8 cellular contexts compared by ENCODE assay signal in genomic region chr22:29994941-29995340, GRCh38.
A peak's percentile ranks its signal among the peaks of the same experiment; 100 is the strongest.
DNase-seq lines count a peak whose midpoint lies in the region; ATAC-seq and TF ChIP-seq lines count a peak whose summit lies in the region.
"Had no signal": no experiment of that assay in that cellular context is flagged by ENCODE, and none has a peak within 500 bp of the region (broad histone marks: within the 10 kb centered on the region; RNA-seq: fewer than 3 reads in every experiment).

No MANE protein-coding gene starts in this region.

- H3K79me2 ChIP-seq in GM23338 (replicated peaks; ENCODE audit: insufficient read depth) (no peaks in the 10 kb centered on the region), SK-N-SH (ENCODE audit: insufficient read depth) (no peaks in the 10 kb centered on the region)

- H3K27me3 Mint-ChIP-seq in GM23338 (ENCODE audit: insufficient read depth, low read depth, poor library complexity) = no peaks in the 10 kb centered on the region

- TF ChIP-seq EP300 in SK-N-SH (IDR thresholded peaks at IDR 0.05; ENCODE audit: borderline replicate concordance in 1 of 2, low read depth in 1 of 2, low read length in 1 of 2) = no peak

- no peaks in the 10 kb centered on the region for H3K9me3 ChIP-seq in SK-N-SH
- H3K9me3 ChIP-seq in skeletal muscle satellite cell (replicated peaks; ENCODE audit: low read length) = no peaks in the 10 kb centered on the region
- H3K9me3 ChIP-seq in testis = no peaks in the 10 kb centered on the region

- peaks cover 8% of the 10 kb centered on the region; the same call in 2 of the 3 replicates for H3K36me3 Mint-ChIP-seq in GM23338 (ENCODE audit: low read depth)

- POLR2A ChIA-PET in SK-N-SH (lab: Yijun Ruan, JAX) = no interaction called here

- H3K4me3 ChIP-seq in GM23338 = no peak overlapping the region
- no peak overlapping the region for H3K4me3 ChIP-seq in SK-N-SH (ENCODE audit: low read depth in 2 of 2, low read length in 1 of 2)
- H3K4me3 ChIP-seq in fibroblast of the aortic adventitia (ENCODE audit: low read depth, low read length) = no peak overlapping the region
- no peak overlapping the region for H3K4me3 ChIP-seq in skeletal muscle satellite cell (ENCODE audit: low read length)
- H3K4me3 ChIP-seq in testis = no peak overlapping the region

- H3F3A ChIP-seq in GM23338 (replicated peaks; ENCODE audit: low read depth) (no peaks in the 10 kb centered on the region), SK-N-SH (replicated peaks; ENCODE audit: insufficient read depth) (peaks cover 24% of the 10 kb centered on the region)

- intact Hi-C loops in testis (cut with DNase I; ENCODE audit: low total_unique reads) = no loop called here

- H2AFZ ChIP-seq in GM23338 (no peak overlapping the region), SK-N-SH (ENCODE audit: low read depth) (no peak overlapping the region)

- 38% methylated on average over 3 of the region's 3 CpGs for WGBS in SK-N-SH (ENCODE audit: low lambda C conversion rate)
- 31 to 35% methylated on average over 3 of the region's 3 CpGs for WGBS in testis, 2 donors

- H3K4me1 Mint-ChIP-seq in GM23338 = peaks cover 24% of the 10 kb centered on the region

- no peaks in the 10 kb centered on the region for H3K9me3 Mint-ChIP-seq in GM23338

- TF ChIP-seq CTCF in GM23338 (conservative IDR thresholded peaks at IDR 0.05; ENCODE audit: low read depth in 2 of 2) (no peak), SK-N-SH (IDR thresholded peaks at IDR 0.05) (no peak), fibroblast of the aortic adventitia (IDR thresholded peaks at IDR 0.05; ENCODE audit: insufficient read depth, low read length) (no peak), testis (IDR thresholded peaks at IDR 0.05) (no peak)

- no peak for TF ChIP-seq POLR2A in testis (IDR thresholded peaks at IDR 0.05)

- peaks cover 22% of the 10 kb centered on the region for H3K4me1 ChIP-seq in GM23338 (ENCODE audit: insufficient read depth)
- H3K4me1 ChIP-seq in SK-N-SH (ENCODE audit: control insufficient read depth in 1 of 2, insufficient read depth in 2 of 2, low read depth in 1 of 2, low read length in 1 of 2) = peaks cover 5 to 33% of the 10 kb centered on the region in 2 experiments
- H3K4me1 ChIP-seq in skeletal muscle satellite cell (ENCODE audit: control insufficient read depth, insufficient read depth, low read length) = peaks cover 30% of the 10 kb centered on the region
- peaks cover 12% of the 10 kb centered on the region for H3K4me1 ChIP-seq in testis

- H4K20me1 ChIP-seq in GM23338 (replicated peaks; ENCODE audit: insufficient read depth) (no peaks in the 10 kb centered on the region), SK-N-SH (ENCODE audit: insufficient read depth) (peaks cover 10% of the 10 kb centered on the region; the same call in 1 of the 2 replicates)

- no peaks in the 10 kb centered on the region for H3K27me3 ChIP-seq in GM23338 (ENCODE audit: insufficient read depth)
- no peaks in the 10 kb centered on the region for H3K27me3 ChIP-seq in SK-N-SH (ENCODE audit: insufficient read depth)
- H3K27me3 ChIP-seq in skeletal muscle satellite cell (ENCODE audit: control insufficient read depth, insufficient read depth, low read length) = no peaks in the 10 kb centered on the region
- no peaks in the 10 kb centered on the region for H3K27me3 ChIP-seq in testis

- CTCF ChIA-PET in SK-N-SH (lab: Yijun Ruan, JAX) = interaction anchor here (1.2 to 3.8 kb wide), 2 partner anchors 10 to 305 kb away, joined by 4 to 28 read pairs; no protein-coding TSS in a partner anchor

- H3K4me3 Mint-ChIP-seq in GM23338 = no peak overlapping the region

- DNase-seq in GM23338 (ENCODE audit: low spot score) = no peak
- no peak for DNase-seq in SK-N-SH
- DNase-seq in fibroblast of the aortic adventitia (ENCODE audit: low read depth) = peak; percentile 25
- DNase-seq in testis = no peak
- DNase-seq in SW 1271 (lab: John Stamatoyannopoulos, UW) = no peak
- DNase-seq: stimulated activated naive CD8-positive, alpha-beta T cell treated with anti-CD3 and anti-CD28 coated beads, Interleukin-15, Interleukin-2, amounts not matched to agents 100 U/mL and 50 U/mL, for 24 hours had no signal

- H3K4me2 ChIP-seq in GM23338 (no peak overlapping the region), SK-N-SH (peak overlapping the region; percentile 62), skeletal muscle satellite cell (ENCODE audit: low read length) (peak overlapping the region; percentile 36)

- no peaks in the 10 kb centered on the region for H3K9me2 ChIP-seq in GM23338 (ENCODE audit: insufficient read depth)
- no peaks in the 10 kb centered on the region for H3K9me2 ChIP-seq in SK-N-SH

- H3K27ac ChIP-seq in GM23338 (ENCODE audit: low read depth) (peak overlapping the region; percentile 43; the same call in 1 of the 2 replicates), SK-N-SH (ENCODE audit: low read depth in 2 of 2, low read length in 1 of 2) (peak overlapping the region in 1 of 2 experiments; percentile 78; a peak in 3 of 4 replicates), testis (no peak overlapping the region)

- TF ChIP-seq RAD21 in SK-N-SH (IDR thresholded peaks at IDR 0.05; ENCODE audit: low read length) = no peak

- peak overlapping the region; percentile 39 for H3K9ac ChIP-seq in SK-N-SH
- H3K9ac ChIP-seq in skeletal muscle satellite cell (ENCODE audit: low read depth, low read length) = peak overlapping the region; percentile 19

- H3K36me3 ChIP-seq in GM23338 (ENCODE audit: insufficient read depth) = no peaks in the 10 kb centered on the region
- H3K36me3 ChIP-seq in SK-N-SH (replicated peaks in 1 of 2; ENCODE audit: control insufficient read depth in 1 of 2, insufficient read depth in 2 of 2, low read length in 1 of 2) = peaks cover 21 to 24% of the 10 kb centered on the region in 2 experiments
- peaks cover 7% of the 10 kb centered on the region for H3K36me3 ChIP-seq in skeletal muscle satellite cell (ENCODE audit: insufficient read depth, low read length)
- H3K36me3 ChIP-seq in testis (ENCODE audit: low read depth, missing control alignments) = no peaks in the 10 kb centered on the region

- ATAC-seq in GM23338 (no peak), HG02763 (IDR thresholded peaks at IDR 0.05; ENCODE audit: unreplicated experiment) (no peak)

- H3K27ac Mint-ChIP-seq in GM23338 = peak overlapping the region; percentile 80

TF ChIP-seq in GM23338, 12 proteins besides CTCF, POLR2A, EP300 and RAD21 (continues in another document):
- TF ChIP-seq ZNF114 (CRISPR knock-in tag; IDR thresholded peaks at IDR 0.05) (no peak), POLR2AphosphoS5 (IDR thresholded peaks at IDR 0.05; ENCODE audit: low read depth) (no peak), NANOG (IDR thresholded peaks at IDR 0.05; ENCODE audit: borderline replicate concordance) (no peak), STAT1 (IDR thresholded peaks at IDR 0.05; ENCODE audit: unreplicated experiment) (no peak), REST (IDR thresholded peaks at IDR 0.05; ENCODE audit: unreplicated experiment) (no peak)

TF ChIP-seq in SK-N-SH, 30 proteins besides CTCF, POLR2A, EP300 and RAD21:
- no peak for TF ChIP-seq SIN3A (IDR thresholded peaks at IDR 0.05; ENCODE audit: borderline replicate concordance, low read depth, low read length)
- peak; percentile 24; the same call in 1 of the 2 replicates for TF ChIP-seq PBX3 (IDR thresholded peaks at IDR 0.05)
TF ChIP-seq in SK-N-SH: peak in this region for 1.
